23 cellular contexts compared by ENCODE assay signal in the genomic region with DNA sequence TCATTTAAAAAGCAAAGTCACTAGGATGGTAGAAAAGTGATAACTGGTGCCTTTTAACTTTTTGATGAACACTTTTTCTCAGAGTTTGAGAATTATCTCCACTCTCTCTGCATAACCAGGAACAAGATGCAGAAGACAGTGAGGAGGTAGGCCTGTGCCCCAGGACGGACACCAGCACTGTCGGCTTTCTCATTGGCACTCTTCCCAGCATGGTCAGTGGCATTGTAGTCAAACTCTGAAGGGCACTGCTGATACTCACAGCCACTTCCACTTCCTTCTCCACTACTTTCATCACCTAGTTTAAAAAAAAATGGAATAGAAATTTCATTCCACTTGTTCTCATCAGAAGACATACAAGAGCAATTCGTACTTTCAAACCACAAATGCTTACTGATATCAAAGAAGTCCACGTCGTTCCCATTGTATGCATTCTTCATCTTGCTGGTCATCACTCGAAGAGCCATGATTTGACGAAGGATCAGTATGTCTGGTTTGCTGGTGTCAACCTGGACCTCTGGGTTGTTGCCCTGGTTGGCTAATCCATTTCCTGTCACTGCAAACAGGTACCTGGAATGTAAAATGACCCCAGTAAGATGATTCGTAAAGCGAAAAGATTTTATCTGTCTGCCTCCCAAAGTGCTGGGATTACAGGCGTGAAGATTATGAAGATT.
"Had no signal": no experiment of that assay in that cellular context is flagged by ENCODE, and none has a peak within 500 bp of the region (broad histone marks: within the 10 kb centered on the region; RNA-seq: fewer than 3 reads in every experiment).

No MANE protein-coding gene starts in this region.

- H3K4me1 Mint-ChIP-seq: activated B cell treated with CpG ODN at 0.5 μM for 24 hours; activated CD4-positive, alpha-beta T cell treated with anti-CD3 and anti-CD28 coated beads, Interleukin-2, amount 10 ng/mL, durations not matched to agents 7 days and 5 days; activated naive CD8-positive, alpha-beta T cell treated with anti-CD3 and anti-CD28 coated beads, Interleukin-2, amount 50 U/mL, for 24 hours; T-helper 17 cell had no signal

- H3K36me3 Mint-ChIP-seq: activated CD4-positive, alpha-beta memory T cell treated with anti-CD3 and anti-CD28 coated beads for 36 hours; activated naive CD4-positive, alpha-beta T cell treated with anti-CD3 and anti-CD28 coated beads, Interleukin-2, amount 50 U/mL, for 72 hours had no signal

- ATAC-seq: activated naive CD4-positive, alpha-beta T cell treated with anti-CD3 and anti-CD28 coated beads, Interleukin-2, amount 50 U/mL, for 72 hours; activated naive CD8-positive, alpha-beta T cell treated with anti-CD3 and anti-CD28 coated beads, Interleukin-2, amount 50 U/mL, for 24 hours; activated T-cell treated with anti-CD3 and anti-CD28 coated beads, Interleukin-2, amount 50 U/mL, for 4 hours; T-helper 17 cell had no signal

- H3K9me3 Mint-ChIP-seq: activated B cell treated with CpG ODN at 0.5 μM for 24 hours; activated CD4-positive, alpha-beta memory T cell treated with anti-CD3 and anti-CD28 coated beads for 36 hours; activated CD4-positive, alpha-beta T cell treated with anti-CD3 and anti-CD28 coated beads, Interleukin-2, amount 10 ng/mL, durations not matched to agents 7 days and 5 days; activated naive CD4-positive, alpha-beta T cell treated with anti-CD3 and anti-CD28 coated beads, Interleukin-2, amount 50 U/mL, for 72 hours; activated naive CD8-positive, alpha-beta T cell treated with anti-CD3 and anti-CD28 coated beads, Interleukin-2, amount 50 U/mL, for 24 hours; activated T-cell treated with anti-CD3 and anti-CD28 coated beads, Interleukin-2, amount 50 U/mL, for 4 hours had no signal

- DNase-seq: activated B cell treated with CpG ODN at 0.5 μM for 24 hours; activated CD4-positive, alpha-beta memory T cell treated with anti-CD3 and anti-CD28 coated beads for 36 hours; activated CD4-positive, alpha-beta T cell treated with anti-CD3 and anti-CD28 coated beads for 1 hour; activated CD4-positive, alpha-beta T cell treated with anti-CD3 and anti-CD28 coated beads, Interleukin-2, amount 10 ng/mL, durations not matched to agents 7 days and 5 days; activated CD8-positive, alpha-beta memory T cell treated with anti-CD3 and anti-CD28 coated beads for 24 hours; activated effector memory CD4-positive, alpha-beta T cell treated with anti-CD3 and anti-CD28 coated beads, Interleukin-2, amount 50 U/mL, for 16 hours; activated naive CD4-positive, alpha-beta T cell treated with Interleukin-2 at 50 U/mL for 16 hours; activated naive CD8-positive, alpha-beta T cell treated with anti-CD3 and anti-CD28 coated beads, Interleukin-2, amount 50 U/mL, for 24 hours; activated T-cell treated with anti-CD3 and anti-CD28 coated beads, Interleukin-2, amount 50 U/mL, for 4 hours; amygdala; caudate nucleus; KG1; NCI-H1105; NCI-H1436; NCI-H1694 treated with DMSO at 0.1 percent for 48 hours; NCI-H2029 treated with DMSO at 0.1 percent for 48 hours; NCI-H524; SIG-M5; T-helper 17 cell; T-helper 9 cell had no signal

- H3K4me3 Mint-ChIP-seq: activated B cell treated with CpG ODN at 0.5 μM for 24 hours; activated CD4-positive, alpha-beta memory T cell treated with anti-CD3 and anti-CD28 coated beads for 36 hours; activated CD4-positive, alpha-beta T cell treated with anti-CD3 and anti-CD28 coated beads, Interleukin-2, amount 10 ng/mL, durations not matched to agents 7 days and 5 days; activated naive CD8-positive, alpha-beta T cell treated with anti-CD3 and anti-CD28 coated beads, Interleukin-2, amount 50 U/mL, for 24 hours; activated T-cell treated with anti-CD3 and anti-CD28 coated beads, Interleukin-2, amount 50 U/mL, for 4 hours; T-helper 17 cell had no signal

- H3K27me3 Mint-ChIP-seq: activated B cell treated with CpG ODN at 0.5 μM for 24 hours; activated CD4-positive, alpha-beta memory T cell treated with anti-CD3 and anti-CD28 coated beads for 36 hours; activated CD4-positive, alpha-beta T cell treated with anti-CD3 and anti-CD28 coated beads, Interleukin-2, amount 10 ng/mL, durations not matched to agents 7 days and 5 days; activated naive CD8-positive, alpha-beta T cell treated with anti-CD3 and anti-CD28 coated beads, Interleukin-2, amount 50 U/mL, for 24 hours; T-helper 17 cell had no signal

- FAIRE-seq: RCC 7860, TTC549 had no signal

- H3K27ac Mint-ChIP-seq: activated B cell treated with CpG ODN at 0.5 μM for 24 hours; activated CD4-positive, alpha-beta memory T cell treated with anti-CD3 and anti-CD28 coated beads for 36 hours; activated naive CD4-positive, alpha-beta T cell treated with anti-CD3 and anti-CD28 coated beads, Interleukin-2, amount 50 U/mL, for 72 hours; activated naive CD8-positive, alpha-beta T cell treated with anti-CD3 and anti-CD28 coated beads, Interleukin-2, amount 50 U/mL, for 24 hours; T-helper 17 cell had no signal
